Comparison of ENCODE assay signal across 24 cellular contexts in genomic region chr11:12382451-12382850, GRCh38. TPM values are rescaled to one million over a fixed set of nuclear protein-coding genes. Genes with fewer than 3 reads are reported as not detected.
"Had no signal": no experiment of that assay in that cellular context is flagged by ENCODE, and none has a peak within 500 bp of the region (broad histone marks: within the 10 kb centered on the region; RNA-seq: fewer than 3 reads in every experiment).

No MANE protein-coding gene starts in this region.

- ATAC-seq: activated CD8-positive, alpha-beta T cell treated with anti-CD3 and anti-CD28 coated beads, Interleukin-2, amount 10 ng/mL, durations not matched to agents 7 days and 5 days; activated naive CD4-positive, alpha-beta T cell treated with anti-CD3 and anti-CD28 coated beads, Interleukin-2, amount 50 U/mL, for 72 hours; gastrocnemius medialis; naive thymus-derived CD8-positive, alpha-beta T cell; psoas muscle; right cardiac atrium; stimulated activated naive CD8-positive, alpha-beta T cell treated with anti-CD3 and anti-CD28 coated beads, Interleukin-15, amount 100 ng/mL, for 72 hours had no signal

- H3K27me3 Mint-ChIP-seq: type B pancreatic cell had no signal

- H3K36me3 ChIP-seq: adrenal gland, brain microvascular endothelial cell, gastrocnemius medialis, lower lobe of right lung, ovary, vagina had no signal

- H3K27ac Mint-ChIP-seq: activated CD8-positive, alpha-beta T cell treated with anti-CD3 and anti-CD28 coated beads, Interleukin-2, amount 10 ng/mL, durations not matched to agents 7 days and 5 days; activated naive CD4-positive, alpha-beta T cell treated with anti-CD3 and anti-CD28 coated beads, Interleukin-2, amount 50 U/mL, for 72 hours; naive thymus-derived CD8-positive, alpha-beta T cell; stimulated activated naive CD8-positive, alpha-beta T cell treated with anti-CD3 and anti-CD28 coated beads, Interleukin-15, amount 100 ng/mL, for 72 hours; type B pancreatic cell had no signal

- H3K27ac ChIP-seq: adrenal gland, ascending aorta, brain microvascular endothelial cell, gastrocnemius medialis, lower lobe of right lung, ovary, psoas muscle, vagina had no signal

- H3K4me3 ChIP-seq: adrenal gland, ascending aorta, gastrocnemius medialis, lower lobe of right lung, ovary, psoas muscle, vagina had no signal

- H3K36me3 Mint-ChIP-seq: naive thymus-derived CD8-positive, alpha-beta T cell had no signal

- H3K4me1 ChIP-seq: psoas muscle had no signal

- H3K27me3 ChIP-seq: adrenal gland, ascending aorta, brain microvascular endothelial cell, gastrocnemius medialis, ovary, vagina had no signal

- DNase-seq: activated CD4-positive, alpha-beta T cell treated with anti-CD3 and anti-CD28 coated beads for 1 hour; activated CD4-positive, alpha-beta T cell treated with anti-CD3 and anti-CD28 coated beads, Interleukin-2, amount 50 U/mL, for 1 hour; activated CD8-positive, alpha-beta T cell treated with anti-CD3 and anti-CD28 coated beads, Interleukin-2, amount 10 ng/mL, durations not matched to agents 7 days and 5 days; activated gamma-delta T cell treated with Interleukin-2 at 50 U/mL for 16 hours; adrenal gland; brain microvascular endothelial cell; caudate nucleus; dermis blood vessel endothelial cell; effector CD8-positive, alpha-beta T cell; erythroblast; gastrocnemius medialis; head of caudate nucleus; lower lobe of right lung; naive thymus-derived CD8-positive, alpha-beta T cell; ovary; psoas muscle; right cardiac atrium; stimulated activated CD4-positive, alpha-beta T cell treated with anti-CD3 and anti-CD28 coated beads, Interleukin-1b, Interleukin-23, amount 100 ng/mL, for 48 hours; stimulated activated naive CD8-positive, alpha-beta T cell treated with anti-CD3 and anti-CD28 coated beads, Interleukin-15, amount 100 ng/mL, for 72 hours; T-helper 9 cell had no signal

- H3K4me3 Mint-ChIP-seq: activated CD8-positive, alpha-beta T cell treated with anti-CD3 and anti-CD28 coated beads, Interleukin-2, amount 10 ng/mL, durations not matched to agents 7 days and 5 days; naive thymus-derived CD8-positive, alpha-beta T cell; stimulated activated naive CD8-positive, alpha-beta T cell treated with anti-CD3 and anti-CD28 coated beads, Interleukin-15, amount 100 ng/mL, for 72 hours; type B pancreatic cell had no signal

- H3K9me3 ChIP-seq: adrenal gland, ascending aorta, gastrocnemius medialis, lower lobe of right lung, ovary, psoas muscle, vagina had no signal

RNA-seq across cellular contexts. Expression of gene PARVA, which starts 5.1 kb away (rescaled TPM):
- total RNA-seq: activated CD8-positive, alpha-beta T cell treated with anti-CD3 and anti-CD28 coated beads, Interleukin-2, amount 10 ng/mL, durations not matched to agents 7 days and 5 days had no signal
